ENCODE assay signal across 9 cellular contexts in the genomic region with DNA sequence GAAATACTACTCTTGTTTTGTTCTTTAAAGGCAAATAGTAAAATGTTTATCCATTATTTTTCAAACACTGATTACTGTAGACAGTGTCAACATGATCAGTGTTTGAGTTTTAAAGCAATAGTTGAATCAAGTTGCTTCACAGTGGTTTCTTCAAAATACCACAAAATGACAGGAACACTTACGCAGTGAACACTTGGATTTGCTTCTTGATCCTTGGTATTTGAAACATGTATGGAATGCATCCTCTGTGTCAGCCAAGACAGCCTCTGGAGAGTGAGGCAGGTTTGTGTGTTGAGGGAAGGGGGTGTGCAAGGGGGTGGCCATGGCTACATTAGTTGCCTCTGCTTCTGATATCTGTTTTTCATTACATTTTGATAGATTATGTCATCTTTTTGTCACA.
A peak's percentile ranks its signal among the peaks of the same experiment; 100 is the strongest.
DNase-seq lines count a peak whose midpoint lies in the region; ATAC-seq and TF ChIP-seq lines count a peak whose summit lies in the region.
"Had no signal": no experiment of that assay in that cellular context is flagged by ENCODE, and none has a peak within 500 bp of the region (broad histone marks: within the 10 kb centered on the region; RNA-seq: fewer than 3 reads in every experiment).

No MANE protein-coding gene starts in this region.

- no peak overlapping the region for H3K27ac ChIP-seq in foreskin keratinocyte

- H3K27me3 ChIP-seq in foreskin keratinocyte: no peaks in the 10 kb centered on the region

- peaks cover 39% of the 10 kb centered on the region for H3K4me1 ChIP-seq in foreskin keratinocyte

- peak overlapping the region; percentile 96 for H3K27ac Mint-ChIP-seq in osteocyte (ENCODE audit: unreplicated experiment)

- H3K9me3 Mint-ChIP-seq in osteocyte (ENCODE audit: unreplicated experiment): no peaks in the 10 kb centered on the region

- H3K27me3 Mint-ChIP-seq in osteocyte (ENCODE audit: unreplicated experiment): no peaks in the 10 kb centered on the region

- ATAC-seq in SK-N-SH treated with all-trans-retinoic acid at 6 μM for 48 hours (peak; percentile 90), foreskin keratinocyte (peak; percentile 69), HG02870 (IDR thresholded peaks at IDR 0.05; ENCODE audit: unreplicated experiment) (no peak)

- DNase-seq in ELF-1 (ENCODE audit: low read depth, low spot score) (peak; percentile 79), foreskin keratinocyte (peak; percentile 89 to 92), osteocyte (ENCODE audit: extremely low spot score, unreplicated experiment) (no peak), GOT3 (lab: John Stamatoyannopoulos, UW) (no peak), anterior cingulate cortex (lab: John Stamatoyannopoulos, UW) (no peak), cerebellar nuclear complex (lab: John Stamatoyannopoulos, UW) (no peak)
- DNase-seq: NCI-H2081 treated with DMSO at 0.1 percent for 48 hours had no signal

- H3K4me1 Mint-ChIP-seq in osteocyte (ENCODE audit: unreplicated experiment): peaks cover 77% of the 10 kb centered on the region

- TF ChIP-seq CTCF in foreskin keratinocyte (conservative IDR thresholded peaks at IDR 0.05): no peak
- TF ChIP-seq CTCF in osteocyte (IDR thresholded peaks at IDR 0.05): no peak

- H3K4me3 Mint-ChIP-seq in osteocyte (ENCODE audit: unreplicated experiment): peak overlapping the region; percentile 20

- H3K36me3 Mint-ChIP-seq in osteocyte (ENCODE audit: unreplicated experiment): peaks cover 6% of the 10 kb centered on the region

TF ChIP-seq in SK-N-SH treated with all-trans-retinoic acid at 6 μM for 48 hours, 23 proteins besides CTCF, POLR2A, EP300 and RAD21:
- TF ChIP-seq OSR1 (CRISPR knock-in tag; IDR thresholded peaks at IDR 0.05) (no peak), SNAI2 (CRISPR knock-in tag; IDR thresholded peaks at IDR 0.05) (no peak), TCF4 (CRISPR knock-in tag; IDR thresholded peaks at IDR 0.05; ENCODE audit: borderline replicate concordance) (no peak), RARB (CRISPR knock-in tag; IDR thresholded peaks at IDR 0.05) (no peak), ZNF8 (CRISPR knock-in tag; IDR thresholded peaks at IDR 0.05) (no peak), ZC3H10 (CRISPR knock-in tag; IDR thresholded peaks at IDR 0.05) (no peak), ESRRG (CRISPR knock-in tag; IDR thresholded peaks at IDR 0.05) (no peak), ZFP30 (CRISPR knock-in tag; IDR thresholded peaks at IDR 0.05) (no peak), ZNF70 (CRISPR knock-in tag; IDR thresholded peaks at IDR 0.05) (no peak), PATZ1 (CRISPR knock-in tag; IDR thresholded peaks at IDR 0.05; ENCODE audit: borderline replicate concordance) (0 out of 2 replicates have a peak, but pooled peaks have one; percentile 71), ZFP3 (CRISPR knock-in tag; IDR thresholded peaks at IDR 0.05) (no peak), CSDC2 (CRISPR knock-in tag; IDR thresholded peaks at IDR 0.05) (no peak), ISL1 (CRISPR knock-in tag; IDR thresholded peaks at IDR 0.05) (peak; percentile 91), BACH2 (CRISPR knock-in tag; IDR thresholded peaks at IDR 0.05; ENCODE audit: borderline replicate concordance) (no peak), GLIS3 (CRISPR knock-in tag; IDR thresholded peaks at IDR 0.05) (no peak), CREB5 (CRISPR knock-in tag; IDR thresholded peaks at IDR 0.05; ENCODE audit: low read depth) (peak; percentile 86), CSRNP3 (CRISPR knock-in tag; IDR thresholded peaks at IDR 0.05) (no peak), POU6F1 (CRISPR knock-in tag; IDR thresholded peaks at IDR 0.05; ENCODE audit: borderline replicate concordance, low read depth) (0 out of 2 replicates have a peak, but pooled peaks have one; percentile 86), ARNTL (CRISPR knock-in tag; IDR thresholded peaks at IDR 0.05; ENCODE audit: borderline replicate concordance, low read depth) (no peak), ZNF565 (CRISPR knock-in tag; conservative IDR thresholded peaks at IDR 0.05; ENCODE audit: low read depth) (no peak), PPARA (CRISPR knock-in tag; IDR thresholded peaks at IDR 0.05; ENCODE audit: borderline replicate concordance) (no peak), TOX (CRISPR knock-in tag; IDR thresholded peaks at IDR 0.05; ENCODE audit: borderline replicate concordance) (peak; percentile 50; the same call in 1 of the 2 replicates)
- TF ChIP-seq, protein P1, sequence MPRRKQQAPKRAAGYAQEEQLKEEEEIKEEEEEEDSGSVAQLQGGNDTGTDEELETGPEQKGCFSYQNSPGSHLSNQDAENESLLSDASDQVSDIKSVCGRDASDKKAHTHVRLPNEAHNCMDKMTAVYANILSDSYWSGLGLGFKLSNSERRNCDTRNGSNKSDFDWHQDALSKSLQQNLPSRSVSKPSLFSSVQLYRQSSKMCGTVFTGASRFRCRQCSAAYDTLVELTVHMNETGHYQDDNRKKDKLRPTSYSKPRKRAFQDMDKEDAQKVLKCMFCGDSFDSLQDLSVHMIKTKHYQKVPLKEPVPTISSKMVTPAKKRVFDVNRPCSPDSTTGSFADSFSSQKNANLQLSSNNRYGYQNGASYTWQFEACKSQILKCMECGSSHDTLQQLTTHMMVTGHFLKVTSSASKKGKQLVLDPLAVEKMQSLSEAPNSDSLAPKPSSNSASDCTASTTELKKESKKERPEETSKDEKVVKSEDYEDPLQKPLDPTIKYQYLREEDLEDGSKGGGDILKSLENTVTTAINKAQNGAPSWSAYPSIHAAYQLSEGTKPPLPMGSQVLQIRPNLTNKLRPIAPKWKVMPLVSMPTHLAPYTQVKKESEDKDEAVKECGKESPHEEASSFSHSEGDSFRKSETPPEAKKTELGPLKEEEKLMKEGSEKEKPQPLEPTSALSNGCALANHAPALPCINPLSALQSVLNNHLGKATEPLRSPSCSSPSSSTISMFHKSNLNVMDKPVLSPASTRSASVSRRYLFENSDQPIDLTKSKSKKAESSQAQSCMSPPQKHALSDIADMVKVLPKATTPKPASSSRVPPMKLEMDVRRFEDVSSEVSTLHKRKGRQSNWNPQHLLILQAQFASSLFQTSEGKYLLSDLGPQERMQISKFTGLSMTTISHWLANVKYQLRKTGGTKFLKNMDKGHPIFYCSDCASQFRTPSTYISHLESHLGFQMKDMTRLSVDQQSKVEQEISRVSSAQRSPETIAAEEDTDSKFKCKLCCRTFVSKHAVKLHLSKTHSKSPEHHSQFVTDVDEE (CRISPR knock-in tag; IDR thresholded peaks at IDR 0.05): no peak

Comparison
In these comparisons a context has a peak if more than half of its experiments do, and no peak if none do; other contexts are left out.
1. DNase-seq: peak in ELF-1 (single experiment) and foreskin keratinocyte (2 of 2); none in osteocyte (single experiment), GOT3 (single experiment), anterior cingulate cortex (0 of 58) and cerebellar nuclear complex (0 of 2).